In the genomic region with DNA sequence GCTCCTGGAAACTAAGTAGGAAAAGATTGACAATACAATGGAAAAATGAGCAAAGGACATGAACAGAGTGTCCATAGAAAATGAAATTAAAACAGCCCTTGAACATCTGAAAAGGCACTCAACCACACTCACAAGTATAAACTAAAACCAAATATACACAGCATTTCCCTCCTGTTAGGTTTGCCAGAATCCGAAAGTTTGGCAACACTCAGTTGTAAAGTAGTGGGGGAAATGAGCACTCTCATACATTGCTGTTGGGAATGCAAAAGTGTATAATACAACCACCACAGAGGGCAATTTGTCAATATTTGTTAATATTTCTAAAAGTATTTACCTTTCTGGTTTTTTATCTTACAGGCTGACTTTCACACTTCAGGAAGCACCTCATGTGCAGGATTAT, we compare ENCODE assay signal across 35 cellular contexts.
"Had no signal": no experiment of that assay in that cellular context is flagged by ENCODE, and none has a peak within 500 bp of the region (broad histone marks: within the 10 kb centered on the region; RNA-seq: fewer than 3 reads in every experiment).

No MANE protein-coding gene starts in this region.

- ATAC-seq: activated CD4-positive, alpha-beta T cell treated with anti-CD3 and anti-CD28 coated beads for 36 hours; activated CD8-positive, alpha-beta memory T cell treated with anti-CD3 and anti-CD28 coated beads, Interleukin-2, amount 10 ng/mL, durations not matched to agents 7 days and 5 days; activated CD8-positive, alpha-beta T cell treated with anti-CD3 and anti-CD28 coated beads, Interleukin-2, amount 10 ng/mL, durations not matched to agents 7 days and 5 days; esophagus mucosa; heart left ventricle; T-cell; T-helper 17 cell had no signal

- DNase-seq: activated CD4-positive, alpha-beta memory T cell treated with anti-CD3 and anti-CD28 coated beads for 36 hours; activated CD4-positive, alpha-beta T cell treated with anti-CD3 and anti-CD28 coated beads for 36 hours; activated CD4-positive, alpha-beta T cell treated with anti-CD3 and anti-CD28 coated beads, Interleukin-2, amount 10 ng/mL, durations not matched to agents 24 days and 14 days; activated CD4-positive, CD25-positive, alpha-beta regulatory T cell; activated CD4-positive, CD25-positive, alpha-beta regulatory T cell treated with anti-CD3 and anti-CD28 coated beads, Interleukin-2, amount 50 U/mL, for 72 hours; activated CD8-positive, alpha-beta memory T cell treated with anti-CD3 and anti-CD28 coated beads, Interleukin-2, amount 10 ng/mL, durations not matched to agents 7 days and 5 days; activated CD8-positive, alpha-beta memory T cell treated with anti-CD3 and anti-CD28 coated beads, Interleukin-2, amount 50 U/mL, for 4 hours; activated CD8-positive, alpha-beta T cell treated with anti-CD3 and anti-CD28 coated beads, Interleukin-2, amount 10 ng/mL, durations not matched to agents 7 days and 5 days; activated effector memory CD4-positive, alpha-beta T cell treated with anti-CD3 and anti-CD28 coated beads, Interleukin-2, amount 50 U/mL, for 16 hours; activated naive CD4-positive, alpha-beta T cell treated with anti-CD3 and anti-CD28 coated beads for 36 hours; activated naive CD8-positive, alpha-beta T cell treated with anti-CD3 and anti-CD28 coated beads for 36 hours; activated T-cell treated with anti-CD3 and anti-CD28 coated beads, Interleukin-2, amount 50 U/mL, for 1 hour; activated T-cell treated with anti-CD3 and anti-CD28 coated beads, Interleukin-2, amount 50 U/mL, for 48 hours; central memory CD4-positive, alpha-beta T cell; cerebellar nuclear complex; dorsolateral prefrontal cortex; effector memory CD4-positive, alpha-beta T cell; endodermal cell; foreskin fibroblast; glutamatergic neuron; heart left ventricle; T-cell; T-helper 17 cell; T1000 had no signal

- H3K27ac ChIP-seq: ascending aorta, breast epithelium, cardiac muscle cell, coronary artery, dorsolateral prefrontal cortex, heart left ventricle had no signal

- H3K27ac Mint-ChIP-seq: activated CD4-positive, alpha-beta memory T cell treated with anti-CD3 and anti-CD28 coated beads for 36 hours; activated CD4-positive, alpha-beta T cell treated with anti-CD3 and anti-CD28 coated beads for 36 hours; activated CD4-positive, alpha-beta T cell treated with anti-CD3 and anti-CD28 coated beads, Interleukin-2, amount 10 ng/mL, durations not matched to agents 24 days and 14 days; activated CD8-positive, alpha-beta memory T cell treated with anti-CD3 and anti-CD28 coated beads, Interleukin-2, amount 10 ng/mL, durations not matched to agents 7 days and 5 days; activated CD8-positive, alpha-beta T cell treated with anti-CD3 and anti-CD28 coated beads, Interleukin-2, amount 10 ng/mL, durations not matched to agents 7 days and 5 days; activated naive CD4-positive, alpha-beta T cell treated with anti-CD3 and anti-CD28 coated beads for 36 hours; activated naive CD4-positive, alpha-beta T cell treated with anti-CD3 and anti-CD28 coated beads, Interleukin-2, amount 50 U/mL, for 24 hours; activated naive CD8-positive, alpha-beta T cell treated with anti-CD3 and anti-CD28 coated beads for 36 hours; activated T-helper 1 cell treated with anti-CD3 and anti-CD28 coated beads, Interleukin-12 subunit alpha, Interleukin-12 subunit beta, Interleukin-2, Interleukin-4 antibody, amounts not matched to agents 30 ng/mL and 10 ng/mL and 1 ng/mL, durations not matched to agents 14 hours and 24 hours and 36 hours; activated T-helper 2 cell treated with anti-CD3 and anti-CD28 coated beads, Interferon-gamma antibody, Interleukin-2, Interleukin-4, amounts not matched to agents 10 μg/mL and 5 μg/mL and 100 μg/mL, durations not matched to agents 14 hours and 24 hours and 36 hours; brain; dendritic cell treated with granulocyte-macrophage colony-stimulating factor and Interleukin-4, amounts not matched to agents 40 ng/mL and 50 ng/mL, for 4 days; endodermal cell; T-cell; T-helper 17 cell; T-helper 2 cell treated with Interferon-gamma antibody and Interleukin-4, amounts not matched to agents 5 μg/mL and 100 μg/mL, for 36 hours had no signal

- H3K9me3 ChIP-seq: ascending aorta, breast epithelium, heart left ventricle had no signal

- H3K36me3 ChIP-seq: ascending aorta, breast epithelium, cardiac muscle cell, heart left ventricle had no signal

- H3K27me3 ChIP-seq: ascending aorta, cardiac muscle cell had no signal

- H3K4me1 Mint-ChIP-seq: activated CD4-positive, alpha-beta T cell treated with anti-CD3 and anti-CD28 coated beads for 36 hours; activated CD4-positive, alpha-beta T cell treated with anti-CD3 and anti-CD28 coated beads, Interleukin-2, amount 10 ng/mL, durations not matched to agents 24 days and 14 days; activated CD8-positive, alpha-beta memory T cell treated with anti-CD3 and anti-CD28 coated beads, Interleukin-2, amount 10 ng/mL, durations not matched to agents 7 days and 5 days; activated naive CD4-positive, alpha-beta T cell treated with anti-CD3 and anti-CD28 coated beads, Interleukin-2, amount 50 U/mL, for 24 hours; activated naive CD8-positive, alpha-beta T cell treated with anti-CD3 and anti-CD28 coated beads for 36 hours; endodermal cell; T-cell; T-helper 17 cell had no signal

- H3K4me1 ChIP-seq: ascending aorta, breast epithelium, heart left ventricle had no signal

- H3K4me3 Mint-ChIP-seq: activated CD4-positive, alpha-beta memory T cell treated with anti-CD3 and anti-CD28 coated beads for 36 hours; activated CD4-positive, alpha-beta T cell treated with anti-CD3 and anti-CD28 coated beads for 36 hours; activated CD4-positive, alpha-beta T cell treated with anti-CD3 and anti-CD28 coated beads, Interleukin-2, amount 10 ng/mL, durations not matched to agents 24 days and 14 days; activated CD8-positive, alpha-beta memory T cell treated with anti-CD3 and anti-CD28 coated beads, Interleukin-2, amount 10 ng/mL, durations not matched to agents 7 days and 5 days; activated CD8-positive, alpha-beta T cell treated with anti-CD3 and anti-CD28 coated beads, Interleukin-2, amount 10 ng/mL, durations not matched to agents 7 days and 5 days; activated naive CD4-positive, alpha-beta T cell treated with anti-CD3 and anti-CD28 coated beads for 36 hours; activated naive CD4-positive, alpha-beta T cell treated with anti-CD3 and anti-CD28 coated beads, Interleukin-2, amount 50 U/mL, for 24 hours; activated naive CD8-positive, alpha-beta T cell treated with anti-CD3 and anti-CD28 coated beads for 36 hours; activated T-helper 1 cell treated with anti-CD3 and anti-CD28 coated beads, Interleukin-12 subunit alpha, Interleukin-12 subunit beta, Interleukin-2, Interleukin-4 antibody, amounts not matched to agents 30 ng/mL and 10 ng/mL and 1 ng/mL, durations not matched to agents 14 hours and 24 hours and 36 hours; brain; dendritic cell treated with granulocyte-macrophage colony-stimulating factor and Interleukin-4, amounts not matched to agents 40 ng/mL and 50 ng/mL, for 4 days; endodermal cell; T-cell; T-helper 17 cell; T-helper 2 cell treated with Interferon-gamma antibody and Interleukin-4, amounts not matched to agents 5 μg/mL and 100 μg/mL, for 36 hours had no signal

- H3K9me3 Mint-ChIP-seq: activated CD4-positive, alpha-beta memory T cell treated with anti-CD3 and anti-CD28 coated beads for 36 hours; activated CD4-positive, alpha-beta T cell treated with anti-CD3 and anti-CD28 coated beads, Interleukin-2, amount 10 ng/mL, durations not matched to agents 24 days and 14 days; activated naive CD4-positive, alpha-beta T cell treated with anti-CD3 and anti-CD28 coated beads for 36 hours; activated naive CD4-positive, alpha-beta T cell treated with anti-CD3 and anti-CD28 coated beads, Interleukin-2, amount 50 U/mL, for 24 hours; activated naive CD8-positive, alpha-beta T cell treated with anti-CD3 and anti-CD28 coated beads for 36 hours; activated T-helper 1 cell treated with anti-CD3 and anti-CD28 coated beads, Interleukin-12 subunit alpha, Interleukin-12 subunit beta, Interleukin-2, Interleukin-4 antibody, amounts not matched to agents 30 ng/mL and 10 ng/mL and 1 ng/mL, durations not matched to agents 14 hours and 24 hours and 36 hours; activated T-helper 2 cell treated with anti-CD3 and anti-CD28 coated beads, Interferon-gamma antibody, Interleukin-2, Interleukin-4, amounts not matched to agents 10 μg/mL and 5 μg/mL and 100 μg/mL, durations not matched to agents 14 hours and 24 hours and 36 hours; dendritic cell treated with granulocyte-macrophage colony-stimulating factor and Interleukin-4, amounts not matched to agents 40 ng/mL and 50 ng/mL, for 4 days; T-cell; T-helper 2 cell treated with Interferon-gamma antibody and Interleukin-4, amounts not matched to agents 5 μg/mL and 100 μg/mL, for 36 hours had no signal

- H3K4me3 ChIP-seq: ascending aorta, breast epithelium, cardiac muscle cell, coronary artery, dorsolateral prefrontal cortex, heart left ventricle had no signal

- H3K27me3 Mint-ChIP-seq: activated CD4-positive, alpha-beta memory T cell treated with anti-CD3 and anti-CD28 coated beads for 36 hours; activated CD4-positive, alpha-beta T cell treated with anti-CD3 and anti-CD28 coated beads for 36 hours; activated CD8-positive, alpha-beta memory T cell treated with anti-CD3 and anti-CD28 coated beads, Interleukin-2, amount 10 ng/mL, durations not matched to agents 7 days and 5 days; activated naive CD4-positive, alpha-beta T cell treated with anti-CD3 and anti-CD28 coated beads, Interleukin-2, amount 50 U/mL, for 24 hours; brain; dendritic cell treated with granulocyte-macrophage colony-stimulating factor and Interleukin-4, amounts not matched to agents 40 ng/mL and 50 ng/mL, for 4 days; T-helper 17 cell had no signal

- H3K36me3 Mint-ChIP-seq: activated CD4-positive, alpha-beta memory T cell treated with anti-CD3 and anti-CD28 coated beads for 36 hours; activated CD8-positive, alpha-beta memory T cell treated with anti-CD3 and anti-CD28 coated beads, Interleukin-2, amount 10 ng/mL, durations not matched to agents 7 days and 5 days; activated naive CD4-positive, alpha-beta T cell treated with anti-CD3 and anti-CD28 coated beads, Interleukin-2, amount 50 U/mL, for 24 hours; activated naive CD8-positive, alpha-beta T cell treated with anti-CD3 and anti-CD28 coated beads for 36 hours; brain; T-cell had no signal
